In the genomic region with DNA sequence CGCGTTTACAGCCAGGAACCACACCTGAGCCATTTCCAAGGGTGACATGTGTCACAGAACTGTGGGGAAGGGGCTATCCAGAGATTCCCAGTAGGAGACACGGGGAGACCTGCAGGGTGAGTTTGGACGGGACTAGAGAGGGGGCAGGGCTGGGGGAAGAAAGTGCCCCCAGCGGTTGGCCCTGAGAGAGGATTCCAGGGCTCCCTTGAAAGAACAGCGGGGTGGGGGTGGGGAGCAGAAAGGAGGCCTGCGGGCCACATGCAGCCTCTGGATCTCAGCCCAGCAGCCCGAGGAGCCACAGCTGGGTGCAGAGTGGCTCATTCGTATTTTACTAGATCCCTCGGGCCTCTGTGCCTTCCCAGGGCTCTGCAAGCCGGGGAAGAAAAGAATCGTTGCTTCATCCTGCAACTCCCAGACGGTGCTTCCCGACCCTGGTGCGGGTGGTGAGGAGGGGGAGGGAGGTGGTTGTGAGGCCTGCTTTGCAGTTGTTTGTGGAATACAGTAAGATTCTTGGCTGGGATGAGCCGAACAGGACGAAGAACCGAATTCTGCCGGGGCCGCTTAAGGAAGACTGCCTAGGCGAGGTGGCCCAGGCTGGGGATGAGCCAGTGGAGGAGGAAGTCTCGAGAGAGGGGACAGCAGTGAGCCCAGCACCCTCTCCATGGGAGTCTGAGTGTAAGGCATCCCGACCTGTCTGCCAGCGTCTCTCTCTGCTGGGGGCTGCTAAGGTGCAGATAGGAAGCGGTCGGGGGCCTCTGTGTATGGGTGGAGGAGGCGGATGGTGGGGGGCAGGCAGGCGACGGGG, we compare ENCODE assay signal across 10 cellular contexts. TPM values are rescaled to one million over a fixed set of nuclear protein-coding genes. Genes with fewer than 3 reads are reported as not detected.
DNase-seq lines count a peak whose midpoint lies in the region; FAIRE-seq and TF ChIP-seq lines count a peak whose summit lies in the region.
"Had no signal": no experiment of that assay in that cellular context is flagged by ENCODE, and none has a peak within 500 bp of the region (broad histone marks: within the 10 kb centered on the region; RNA-seq: fewer than 3 reads in every experiment).

No MANE protein-coding gene starts in this region.

- intact Hi-C loops in PC-9 (cut with micrococcal nuclease; ENCODE audit: unreplicated experiment) (no loop called here), kidney (cut with DNase I) (no loop called here)

- H3K9me2 ChIP-seq in PC-9 (ENCODE audit: insufficient read depth): no peaks in the 10 kb centered on the region

- H3K36me3 ChIP-seq in PC-9 (ENCODE audit: low read depth) (no peaks in the 10 kb centered on the region), esophagus (ENCODE audit: control insufficient read depth in 2 of 2, insufficient read depth in 2 of 2, low read length in 1 of 2) (no peaks in the 10 kb centered on the region), neuron (ENCODE audit: insufficient read depth, low read length) (no peaks in the 10 kb centered on the region), kidney (ENCODE audit: control insufficient read depth in 1 of 2, insufficient read depth in 2 of 2, low read length in 2 of 2) (no peaks in the 10 kb centered on the region)

- peaks cover 14% of the 10 kb centered on the region; the same call in 1 of the 2 replicates for H3K27me3 ChIP-seq in PC-9 (ENCODE audit: insufficient read depth, low read depth)
- H3K27me3 ChIP-seq in esophagus (ENCODE audit: control insufficient read depth in 1 of 2, insufficient read depth in 2 of 2, low read length in 2 of 2): peaks cover 0 to 5% of the 10 kb centered on the region in 2 donors
- H3K27me3 ChIP-seq in neuron (ENCODE audit: insufficient read depth, low read length): peaks cover 29% of the 10 kb centered on the region

- POLR2A ChIA-PET in PC-9 (lab: Charles Lee; ENCODE audit: unreplicated experiment): no interaction called here

- H3K9me3 ChIP-seq in PC-9 (ENCODE audit: insufficient read depth, low read depth) (no peaks in the 10 kb centered on the region), esophagus (ENCODE audit: control insufficient read depth in 2 of 2, insufficient read depth in 1 of 2, low read depth in 1 of 2, low read length in 1 of 2) (peaks cover 0 to 3% of the 10 kb centered on the region in 2 donors), neuron (ENCODE audit: low read length) (no peaks in the 10 kb centered on the region), kidney (ENCODE audit: control insufficient read depth in 1 of 2, low read length in 2 of 2) (no peaks in the 10 kb centered on the region)

- in situ Hi-C loops in ACHN (cut with HindIII; ENCODE audit: low pct_ligation_motif_present, low pct_unique_long_range_greater_than_20kb, low sequenced_read_pairs) (no loop called here), GM13977 (cut with MboI; ENCODE audit: low pct_unique_long_range_greater_than_20kb, low sequenced_read_pairs, unreplicated experiment) (no loop called here)

- H4K20me1 ChIP-seq in PC-9 (ENCODE audit: insufficient read depth): no peaks in the 10 kb centered on the region

- H3K9ac ChIP-seq in kidney (ENCODE audit: low read length in 2 of 2): no peak overlapping the region

- peaks cover 28% of the 10 kb centered on the region; the same call in 1 of the 2 replicates for H3F3A ChIP-seq in PC-9 (ENCODE audit: insufficient read depth, low read depth)

- H3K4me3 ChIP-seq in PC-9 (no peak overlapping the region), esophagus (ENCODE audit: low read depth in 1 of 2, low read length in 2 of 2) (peak overlapping the region in 1 of 2 donors; percentile 36), neuron (ENCODE audit: low read length) (no peak overlapping the region), kidney (ENCODE audit: low read length in 2 of 2) (no peak overlapping the region)

- H3K27ac ChIP-seq in PC-9 (no peak overlapping the region), esophagus (ENCODE audit: low read depth in 2 of 2, low read length in 1 of 2) (peak overlapping the region; percentile 42 to 92), kidney (ENCODE audit: low read depth in 2 of 2, low read length in 2 of 2) (no peak overlapping the region)

- 47 to 48% methylated on average over 29 of the region's 29 CpGs for WGBS in esophagus, 2 donors

- peak overlapping the region; percentile 73 for H3K4me2 ChIP-seq in PC-9

- peak; percentile 29 for DNase-seq in ELR (ENCODE audit: low read depth)
- peak in 1 of 2 experiments; percentile 35 for DNase-seq in PC-9
- DNase-seq in kidney: no peak
- DNase-seq in ACHN: no peak
- DNase-seq in GM13977 (ENCODE audit: low spot score): no peak
- DNase-seq in NCI-H187 treated with DMSO at 0.1 percent for 48 hours (lab: John Stamatoyannopoulos, UW): no peak
- DNase-seq: NCI-H526 had no signal

- CTCF ChIA-PET in PC-9 (lab: Charles Lee): no interaction called here

- BruUV-seq in PC-9 (replicated peaks; lab: Mats Ljungman, UMichigan): no TSS peak

- no peak for TF ChIP-seq CTCF in PC-9 (conservative IDR thresholded peaks at IDR 0.05)
- no peak for TF ChIP-seq CTCF in kidney (IDR thresholded peaks at IDR 0.05; ENCODE audit: borderline replicate concordance, extremely low read depth, insufficient read depth)
- TF ChIP-seq CTCF in GM13977 (IDR thresholded peaks at IDR 0.05; ENCODE audit: extremely low read depth, insufficient read depth, missing control alignments): no peak

- FAIRE-seq in kidney (lab: Jason Lieb, UNC): no peak
- FAIRE-seq: islet of Langerhans had no signal

- H3K4me1 ChIP-seq in PC-9 (replicated peaks; ENCODE audit: insufficient read depth) (peaks cover 25% of the 10 kb centered on the region), esophagus (ENCODE audit: control insufficient read depth in 2 of 2, insufficient read depth in 2 of 2, low read length in 1 of 2) (peaks cover 3 to 15% of the 10 kb centered on the region in 2 donors), neuron (ENCODE audit: insufficient read depth, low read length) (peaks cover 4% of the 10 kb centered on the region), kidney (ENCODE audit: control insufficient read depth in 1 of 2, insufficient read depth in 1 of 2, low read depth in 1 of 2, low read length in 2 of 2) (no peaks in the 10 kb centered on the region)

- no peaks in the 10 kb centered on the region for H3K79me2 ChIP-seq in PC-9 (ENCODE audit: low read depth)

- H2AFZ ChIP-seq in PC-9 (no peak overlapping the region), neuron (ENCODE audit: low read depth, low read length) (peak overlapping the region; percentile 23)

RNA-seq across cellular contexts. Expression of a gene that starts 36.1 kb away (rescaled TPM):
- total RNA-seq in PC-9 (2021) (44.6 and 68.8 TPM in 2 replicates), kidney (18.7 TPM)
- polyA plus RNA-seq in esophagus (10 to 100 TPM; 12.5 to 12.9 TPM), kidney (ENCODE audit: insufficient read depth, low read depth, low replicate concordance) (26.0 TPM)

RNA-seq across cellular contexts. Expression of a gene that starts 46.8 kb away (rescaled TPM):
- total RNA-seq in PC-9 (2021) (54.2 and 67.2 TPM in 2 replicates), kidney (17.9 TPM)
- polyA plus RNA-seq in esophagus (10 to 100 TPM; 11.8 to 19.3 TPM), kidney (ENCODE audit: insufficient read depth, low read depth, low replicate concordance) (4.9 TPM)

Comparison
In these comparisons a context has a peak if more than half of its experiments do, and no peak if none do; other contexts are left out.
1. H3K27ac ChIP-seq: peak in esophagus (2 of 2); none in PC-9 (single experiment) and kidney (0 of 2).